ENCODE assay signal across 8 cellular contexts in genomic region chr21:42002421-42002958, GRCh38. TPM values are rescaled to one million over a fixed set of nuclear protein-coding genes. Genes with fewer than 3 reads are reported as not detected.
DNase-seq lines count a peak whose midpoint lies in the region; ATAC-seq lines count a peak whose summit lies in the region.

No MANE protein-coding gene starts in this region.

- peak; percentile 86 for DNase-seq in activated CD4-positive, alpha-beta T cell treated with anti-CD3 and anti-CD28 coated beads for 48 hours
- peak; percentile 79 for DNase-seq in stimulated activated CD8-positive, alpha-beta memory T cell treated with anti-CD3 and anti-CD28 coated beads, Interleukin-4, amount 100 ng/mL, for 48 hours
- DNase-seq in T-helper 9 cell (no peak), NOMO-1 treated with DMSO at 0.1 percent for 48 hours (lab: John Stamatoyannopoulos, UW; ENCODE audit: unreplicated experiment) (no peak), NCI-H345 treated with DMSO at 0.1 percent for 48 hours (lab: John Stamatoyannopoulos, UW; ENCODE audit: unreplicated experiment) (no peak)

- ATAC-seq in GM18508 (IDR thresholded peaks at IDR 0.05; ENCODE audit: insufficient read depth, unreplicated experiment): peak; percentile 70
- peak; percentile 78 for ATAC-seq in HG02938 (IDR thresholded peaks at IDR 0.05; ENCODE audit: unreplicated experiment)
- ATAC-seq in esophagus mucosa: peak; percentile 69

RNA-seq across cellular contexts. Expression of gene ZBTB21, which starts 7.7 kb away (rescaled TPM):
- 8.7 TPM for total RNA-seq in esophagus mucosa

RNA-seq across cellular contexts. Expression of gene C2CD2, which starts 48.7 kb away (rescaled TPM):
- total RNA-seq in esophagus mucosa: 11.4 TPM

Comparison
In these comparisons a context has a peak if more than half of its experiments do, and no peak if none do; other contexts are left out.
1. DNase-seq: peak in activated CD4-positive, alpha-beta T cell treated with anti-CD3 and anti-CD28 coated beads for 48 hours (single experiment) and stimulated activated CD8-positive, alpha-beta memory T cell treated with anti-CD3 and anti-CD28 coated beads, Interleukin-4, amount 100 ng/mL, for 48 hours (single experiment); none in T-helper 9 cell (single experiment), NOMO-1 treated with DMSO at 0.1 percent for 48 hours (single experiment) and NCI-H345 treated with DMSO at 0.1 percent for 48 hours (single experiment).
2. Peak in every context shown above with its lines, with median percentiles within 50 percentile points of each other: ATAC-seq.